In genomic region chr13:44930280-44930679, GRCh38 we compare ENCODE assay signal across 1 cellular context.
TF ChIP-seq lines count a peak whose summit lies in the region.

No MANE protein-coding gene starts in this region.

TF ChIP-seq in HepG2, 621 proteins besides CTCF, POLR2A, EP300 and RAD21:
- TF ChIP-seq ZNF430 (CRISPR knock-in tag; IDR thresholded peaks at IDR 0.05) (no peak), DMAP1 (CRISPR knock-in tag; IDR thresholded peaks at IDR 0.05) (no peak), SETDB1 (CRISPR knock-in tag; IDR thresholded peaks at IDR 0.05; ENCODE audit: borderline replicate concordance) (no peak), BHLHE40 (IDR thresholded peaks at IDR 0.05; ENCODE audit: low read length) (no peak), ZNF124 (CRISPR knock-in tag; IDR thresholded peaks at IDR 0.05) (no peak), ZNF75D (CRISPR knock-in tag; IDR thresholded peaks at IDR 0.05; ENCODE audit: borderline replicate concordance) (no peak), ZMYM2 (CRISPR knock-in tag; IDR thresholded peaks at IDR 0.05) (no peak), PHF21A (CRISPR knock-in tag; IDR thresholded peaks at IDR 0.05) (no peak), FOXO4 (CRISPR knock-in tag; conservative IDR thresholded peaks at IDR 0.05) (no peak), MLXIP (CRISPR knock-in tag; IDR thresholded peaks at IDR 0.05; ENCODE audit: borderline replicate concordance) (no peak), AHR (CRISPR knock-in tag; IDR thresholded peaks at IDR 0.05) (no peak), CSRNP2 (CRISPR knock-in tag; conservative IDR thresholded peaks at IDR 0.05; ENCODE audit: low read depth) (no peak), NPAS2 (CRISPR knock-in tag; IDR thresholded peaks at IDR 0.05; ENCODE audit: borderline replicate concordance) (no peak), ZNF788 (CRISPR knock-in tag; IDR thresholded peaks at IDR 0.05; ENCODE audit: borderline replicate concordance) (no peak), SNAPC4 (CRISPR knock-in tag; IDR thresholded peaks at IDR 0.05) (no peak), ZNF234 (CRISPR knock-in tag; conservative IDR thresholded peaks at IDR 0.05) (no peak)
TF ChIP-seq in HepG2: peak in this region for 0.
